Comparison of ENCODE assay signal across 8 cellular contexts in genomic region chr15:53130943-53131342, GRCh38.
"Had no signal": no experiment of that assay in that cellular context is flagged by ENCODE, and none has a peak within 500 bp of the region (broad histone marks: within the 10 kb centered on the region; RNA-seq: fewer than 3 reads in every experiment).

No MANE protein-coding gene starts in this region.

- ATAC-seq: K562 had no signal

- H3K9me3 Mint-ChIP-seq: H9 had no signal

- H3K4me3 ChIP-seq: K562 had no signal

- H3K4me3 Mint-ChIP-seq: H9 had no signal

- DNase-seq: GOT3, H9, HCEC 1CT, IMR-90, KG1 had no signal

- H3K27ac Mint-ChIP-seq: H9 had no signal

- FAIRE-seq: H54, HTR-8/SVneo, K562 had no signal
